ENCODE assay signal across 8 cellular contexts in the genomic region with DNA sequence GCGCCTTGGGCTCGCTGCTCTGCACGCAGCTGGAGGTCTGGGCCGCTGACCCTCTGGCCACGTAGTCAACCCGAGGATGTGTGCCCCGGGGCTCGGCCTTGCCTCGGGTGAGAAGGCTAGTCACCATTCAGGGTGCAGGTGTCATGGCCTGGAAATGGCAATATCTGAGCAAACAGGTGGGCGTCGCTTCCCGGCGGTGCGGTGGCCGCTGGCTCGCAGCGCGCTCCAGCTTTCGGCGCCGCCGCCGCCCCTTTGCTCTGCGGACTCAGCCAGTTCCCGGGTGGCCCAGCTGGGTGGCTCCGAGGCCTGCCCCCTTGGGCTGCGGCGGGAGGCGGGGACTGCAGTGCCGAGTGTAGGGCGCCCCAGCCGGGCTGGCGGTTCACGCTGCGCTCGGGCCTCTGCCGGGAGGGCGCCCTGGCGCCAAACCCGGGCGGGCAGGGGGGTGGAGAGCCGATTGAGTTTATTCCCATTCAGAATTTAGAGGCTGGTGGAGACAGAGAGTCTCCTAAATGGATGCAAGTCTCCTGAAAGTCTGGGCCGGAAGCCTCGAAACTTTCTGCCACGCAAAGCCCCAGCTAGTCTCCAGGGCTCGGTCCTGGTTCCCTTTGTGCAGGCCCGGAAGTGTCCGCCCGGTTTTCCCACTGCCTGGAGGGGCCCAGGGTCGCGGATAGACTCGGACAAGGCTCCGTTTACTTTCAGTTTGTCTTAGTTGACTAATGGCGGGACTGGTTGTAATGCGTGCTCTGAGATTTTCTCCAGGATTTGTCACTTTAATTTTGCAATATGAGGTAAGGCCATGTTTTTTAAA. TPM values are rescaled to one million over a fixed set of nuclear protein-coding genes. Genes with fewer than 3 reads are reported as not detected.
DNase-seq lines count a peak whose midpoint lies in the region; ATAC-seq and TF ChIP-seq lines count a peak whose summit lies in the region.

No MANE protein-coding gene starts in this region.

- H3K4me3 ChIP-seq in GM12875 (ENCODE audit: low read depth, low read length) (peak overlapping the region; percentile 42), MM.1S (ENCODE audit: low read length) (peak overlapping the region; percentile 83), mucosa of descending colon (no peak overlapping the region)

- peak overlapping the region; percentile 98 for H2AFZ ChIP-seq in MM.1S (ENCODE audit: low read length)

- H3K79me2 ChIP-seq in MM.1S (ENCODE audit: low read length): no peaks in the 10 kb centered on the region

- no peaks in the 10 kb centered on the region; the same call in 1 of the 2 replicates for H3K27me3 ChIP-seq in MM.1S (replicated peaks; ENCODE audit: insufficient read depth, low read length)

- H3K9me3 ChIP-seq in MM.1S (replicated peaks; ENCODE audit: insufficient read depth, low read length): no peaks in the 10 kb centered on the region
- no peaks in the 10 kb centered on the region for H3K9me3 ChIP-seq in mucosa of descending colon

- H3K9me2 ChIP-seq in MM.1S (replicated peaks; ENCODE audit: insufficient read depth, low read length): no peaks in the 10 kb centered on the region

- H3K4me1 ChIP-seq in MM.1S (ENCODE audit: low read length): peaks cover 10% of the 10 kb centered on the region
- peaks cover 16% of the 10 kb centered on the region for H3K4me1 ChIP-seq in mucosa of descending colon (ENCODE audit: low read depth)

- ATAC-seq in GM21737 (IDR thresholded peaks at IDR 0.05; ENCODE audit: unreplicated experiment): peak; percentile 50
- ATAC-seq in mucosa of descending colon: peak; percentile 66

- intact Hi-C loops in mucosa of descending colon (cut with DNase I, micrococcal nuclease): no loop called here

- no peaks in the 10 kb centered on the region for H4K20me1 ChIP-seq in MM.1S (ENCODE audit: insufficient read depth, low read length)

- no peaks in the 10 kb centered on the region for H3K36me3 ChIP-seq in MM.1S (replicated peaks; ENCODE audit: insufficient read depth, low read length)
- H3K36me3 ChIP-seq in mucosa of descending colon (ENCODE audit: low read depth): no peaks in the 10 kb centered on the region

- DNase-seq in MM.1S (peak; percentile 71), ecto neural progenitor cell (ENCODE audit: low spot score) (peak; percentile 81), mucosa of descending colon (peak in 1 of 3 donors; percentile 39), KG1 (lab: John Stamatoyannopoulos, UW) (no peak), caudate nucleus (lab: John Stamatoyannopoulos, UW) (no peak), NCI-H774 (lab: John Stamatoyannopoulos, UW) (no peak)

- TF ChIP-seq CTCF in GM12875 (IDR thresholded peaks at IDR 0.05; ENCODE audit: borderline replicate concordance, insufficient read depth, low read depth, low read length) (no peak), MM.1S (IDR thresholded peaks at IDR 0.05; ENCODE audit: low read length) (peak; percentile 31), mucosa of descending colon (IDR thresholded peaks at IDR 0.05) (no peak)

- H3K27ac ChIP-seq in MM.1S (ENCODE audit: low read length) (peak overlapping the region; percentile 60; the same call in 1 of the 2 replicates), caudate nucleus (ENCODE audit: low read depth, low read length) (no peak overlapping the region)

- peak overlapping the region; percentile 97 for H3K4me2 ChIP-seq in MM.1S (ENCODE audit: low read depth, low read length)

- H3K9ac ChIP-seq in MM.1S (ENCODE audit: low read length): peak overlapping the region; percentile 83

- H3F3A ChIP-seq in MM.1S (ENCODE audit: insufficient read depth, low read length): peaks cover 7% of the 10 kb centered on the region; the same call in 1 of the 2 replicates

RNA-seq across cellular contexts. Expression of gene TFAP2A, which starts 11.3 kb away (rescaled TPM):
- under 1 TPM; 0.09 to 0.98 (median 0.53) TPM for total RNA-seq in mucosa of descending colon

Comparison
In these comparisons a context has a peak if more than half of its experiments do, and no peak if none do; other contexts are left out.
1. DNase-seq: peak in MM.1S (single experiment) and ecto neural progenitor cell (single experiment); none in KG1 (single experiment), caudate nucleus (0 of 61) and NCI-H774 (single experiment).